8 cellular contexts compared by ENCODE assay signal in the genomic region with DNA sequence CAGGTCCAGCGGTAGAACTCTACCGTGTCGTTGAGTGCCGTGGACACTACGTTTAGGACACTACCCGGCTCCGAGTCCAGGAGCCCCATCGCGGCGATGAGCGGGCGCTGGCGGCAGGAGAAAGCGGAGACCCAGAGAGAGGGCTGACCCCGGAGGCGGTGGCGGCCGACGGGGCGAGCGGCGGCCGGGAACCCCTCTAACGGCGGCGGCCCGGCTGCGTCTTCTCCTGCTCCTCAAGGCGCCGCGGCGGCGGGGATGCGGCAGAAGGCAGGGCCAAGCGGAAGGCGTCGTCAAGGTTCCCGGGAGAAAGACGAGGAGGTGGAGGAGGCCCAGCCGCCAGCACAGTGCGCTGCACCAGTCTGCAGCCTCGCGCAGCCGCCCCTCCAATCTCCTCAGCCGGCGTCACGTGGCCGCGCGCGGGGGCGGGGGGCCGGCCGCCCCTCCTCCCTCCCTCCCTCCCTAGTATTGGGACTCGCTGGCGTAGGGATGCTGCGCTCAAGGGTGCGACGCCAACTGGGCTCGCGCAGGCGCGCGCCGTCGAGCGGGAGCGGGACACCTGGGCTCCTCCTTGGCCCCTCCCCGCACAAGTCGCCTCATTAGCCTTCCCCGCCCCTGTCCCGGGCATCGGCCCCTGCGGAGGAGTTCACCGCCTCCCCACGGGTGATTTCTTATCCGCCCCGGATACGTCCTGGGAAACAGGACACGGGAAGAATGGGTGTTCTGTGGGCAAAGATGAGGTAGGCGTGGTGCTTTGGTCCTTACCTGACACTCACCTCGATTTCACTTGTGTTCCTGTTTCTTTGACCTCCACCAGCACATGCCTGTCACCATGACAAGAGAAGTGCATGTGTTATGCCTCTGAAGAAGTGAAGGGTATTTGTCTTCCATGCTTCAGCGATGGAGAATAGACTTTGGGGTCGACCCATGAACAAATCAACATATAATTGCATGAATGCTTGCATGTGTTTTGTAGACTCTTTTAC. TPM values are rescaled to one million over a fixed set of nuclear protein-coding genes. Genes with fewer than 3 reads are reported as not detected.
DNase-seq lines count a peak whose midpoint lies in the region; ATAC-seq lines count a peak whose summit lies in the region.

Gene ELOVL4 (minus strand): TSS at position 363 of the 983 bp plus-strand sequence. CDS start 274 bp downstream, at position 89.

- H3K4me1 ChIP-seq in mesenchymal stem cell (ENCODE audit: control insufficient read depth, insufficient read depth, low read depth, low read length), result peaks cover 12% of the 10 kb centered on the region

- H3K4me3 ChIP-seq in mesenchymal stem cell (ENCODE audit: insufficient read depth in 1 of 2, low read depth in 1 of 2, low read length in 2 of 2), result peak within 1 kb of the TSS; percentile 73 to 86

- 3% methylated on average over 66 of the region's 84 CpGs for WGBS in mesenchymal stem cell

- ATAC-seq in HG02938 (IDR thresholded peaks at IDR 0.05; ENCODE audit: unreplicated experiment), result peak; percentile 31
- ATAC-seq in effector memory CD8-positive, alpha-beta T cell (replicated peaks), result peak; percentile 72

- no peaks in the 10 kb centered on the region for H3K9me3 Mint-ChIP-seq in effector memory CD8-positive, alpha-beta T cell

- H3K27me3 Mint-ChIP-seq in effector memory CD8-positive, alpha-beta T cell, result no peaks in the 10 kb centered on the region

- peak within 1 kb of the TSS; percentile 37 to 89 for H3K18ac ChIP-seq in mesenchymal stem cell (ENCODE audit: low read depth in 1 of 2, low read length in 2 of 2)

- H3K27ac Mint-ChIP-seq in effector memory CD8-positive, alpha-beta T cell, result peak within 1 kb of the TSS; percentile 77 to 80

- H2AFZ ChIP-seq in mesenchymal stem cell (ENCODE audit: low read depth, low read length), result peak within 1 kb of the TSS; percentile 91

- no peak within 1 kb of the TSS for H4K91ac ChIP-seq in mesenchymal stem cell (ENCODE audit: low read length)

- peak within 1 kb of the TSS in 1 of 2 experiments; percentile 48 for H2BK12ac ChIP-seq in mesenchymal stem cell (ENCODE audit: low read length in 2 of 2)

- H3K36me3 ChIP-seq in mesenchymal stem cell (ENCODE audit: control insufficient read depth in 1 of 2, insufficient read depth in 2 of 2, low read depth in 1 of 2, low read length in 2 of 2), result no peaks in the 10 kb centered on the region

- no peak within 1 kb of the TSS for H2BK5ac ChIP-seq in mesenchymal stem cell (ENCODE audit: low read depth, low read length, poor library complexity, severe bottlenecking)

- H2AK5ac ChIP-seq in mesenchymal stem cell (ENCODE audit: low read length, severe bottlenecking), result no peak within 1 kb of the TSS

- peaks cover 5% of the 10 kb centered on the region for H3K79me1 ChIP-seq in mesenchymal stem cell (replicated peaks; ENCODE audit: low read length, poor library complexity, severe bottlenecking)

- H4K8ac ChIP-seq in mesenchymal stem cell (ENCODE audit: low read length), result peak within 1 kb of the TSS; percentile 66

- H3K4ac ChIP-seq in mesenchymal stem cell (ENCODE audit: low read depth in 1 of 2, low read length in 2 of 2), result peak within 1 kb of the TSS in 1 of 2 experiments; percentile 82

- peak within 1 kb of the TSS; percentile 100 for H3K4me2 ChIP-seq in mesenchymal stem cell (ENCODE audit: low read length, poor library complexity, severe bottlenecking)

- H2BK120ac ChIP-seq in mesenchymal stem cell (ENCODE audit: low read depth, low read length), result no peak within 1 kb of the TSS

- no peaks in the 10 kb centered on the region for H3K9me3 ChIP-seq in mesenchymal stem cell (ENCODE audit: control insufficient read depth, low read length)

- H3K4me1 Mint-ChIP-seq in effector memory CD8-positive, alpha-beta T cell (ENCODE audit: low read depth in 2 of 2), result peaks cover 23 to 30% of the 10 kb centered on the region in 2 donors

- no peaks in the 10 kb centered on the region for H3K27me3 ChIP-seq in mesenchymal stem cell (ENCODE audit: control insufficient read depth in 1 of 2, insufficient read depth in 1 of 2, low read length in 2 of 2)

- DNase-seq in GM04504 (ENCODE audit: low read depth) (peak; percentile 51), NCI-H2227 (lab: John Stamatoyannopoulos, UW; ENCODE audit: unreplicated experiment) (peak; percentile 91), mesenchymal stem cell (peak; percentile 78), NOMO-1 (lab: John Stamatoyannopoulos, UW; ENCODE audit: unreplicated experiment in 2 of 2) (no peak)
- peak; percentile 17 to 27 for DNase-seq in activated CD8-positive, alpha-beta memory T cell treated with anti-CD3 and anti-CD28 coated beads for 1 hour (ENCODE audit: extremely low read depth in 1 of 2, low read depth in 1 of 2)
- DNase-seq in effector memory CD8-positive, alpha-beta T cell, result peak; percentile 21 to 50 (median 31)
- peak; percentile 19 to 44 (median 34) for DNase-seq in stimulated activated CD4-positive, alpha-beta T cell treated with anti-CD3 and anti-CD28 coated beads, TNF-alpha, amount 100 ng/mL, for 48 hours (ENCODE audit: low read depth in 3 of 3)

- H3K4me3 Mint-ChIP-seq in effector memory CD8-positive, alpha-beta T cell, result peak within 1 kb of the TSS; percentile 89 to 97

- H3K23ac ChIP-seq in mesenchymal stem cell (ENCODE audit: low read length in 2 of 2), result no peak within 1 kb of the TSS

- H2BK15ac ChIP-seq in mesenchymal stem cell (ENCODE audit: low read depth, poor library complexity, severe bottlenecking), result peak within 1 kb of the TSS; percentile 60

- peak within 1 kb of the TSS; percentile 81 for H3K9ac ChIP-seq in mesenchymal stem cell (ENCODE audit: low read length)

- H3K14ac ChIP-seq in mesenchymal stem cell (ENCODE audit: low read length in 2 of 2), result peak within 1 kb of the TSS in 1 of 2 experiments; percentile 90

- H3K27ac ChIP-seq in mesenchymal stem cell (ENCODE audit: low read length, poor library complexity, severe bottlenecking), result no peak within 1 kb of the TSS

- peaks cover 5% of the 10 kb centered on the region for H3K36me3 Mint-ChIP-seq in effector memory CD8-positive, alpha-beta T cell (ENCODE audit: insufficient read depth)

RNA-seq across cellular contexts. Expression of gene ELOVL4, which starts in this region (rescaled TPM):
- 10.7 TPM for polyA plus RNA-seq in mesenchymal stem cell (2013, experiment 1 of 2)
- polyA plus RNA-seq in mesenchymal stem cell (2013, experiment 2 of 2), result 11.6 TPM

Comparison
In these comparisons a context has a peak if more than half of its experiments do, and no peak if none do; other contexts are left out.
1. DNase-seq: peak in GM04504 (single experiment), NCI-H2227 (single experiment), activated CD8-positive, alpha-beta memory T cell treated with anti-CD3 and anti-CD28 coated beads for 1 hour (2 of 2), effector memory CD8-positive, alpha-beta T cell (3 of 3), mesenchymal stem cell (single experiment) and stimulated activated CD4-positive, alpha-beta T cell treated with anti-CD3 and anti-CD28 coated beads, TNF-alpha, amount 100 ng/mL, for 48 hours (3 of 3); none in NOMO-1 (0 of 2).